In the genomic region with DNA sequence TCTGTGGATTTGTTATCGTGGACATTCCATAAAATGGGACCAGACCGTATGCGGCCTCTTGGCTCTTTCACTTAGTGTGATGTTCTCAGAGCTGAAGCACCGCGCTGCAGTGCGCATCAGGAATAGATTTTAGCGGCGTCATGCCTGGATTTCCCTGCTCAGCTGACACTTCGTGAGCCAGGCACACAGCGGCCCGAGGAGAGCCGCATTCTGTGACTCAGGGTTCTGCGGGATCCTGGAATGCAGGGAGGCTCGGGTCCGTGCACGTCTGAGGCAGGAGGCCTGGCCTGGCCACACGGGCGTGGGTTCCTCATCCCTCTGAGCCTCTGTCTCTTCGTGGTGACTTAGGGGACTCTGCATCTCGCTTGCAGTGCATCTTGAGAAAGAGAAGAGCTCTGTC, we compare ENCODE assay signal across 1 cellular context.
TF ChIP-seq lines count a peak whose summit lies in the region.

No MANE protein-coding gene starts in this region.

TF ChIP-seq in K562, 482 proteins besides CTCF, POLR2A, EP300 and RAD21 (continued from another document):
- TF ChIP-seq, protein P1, sequence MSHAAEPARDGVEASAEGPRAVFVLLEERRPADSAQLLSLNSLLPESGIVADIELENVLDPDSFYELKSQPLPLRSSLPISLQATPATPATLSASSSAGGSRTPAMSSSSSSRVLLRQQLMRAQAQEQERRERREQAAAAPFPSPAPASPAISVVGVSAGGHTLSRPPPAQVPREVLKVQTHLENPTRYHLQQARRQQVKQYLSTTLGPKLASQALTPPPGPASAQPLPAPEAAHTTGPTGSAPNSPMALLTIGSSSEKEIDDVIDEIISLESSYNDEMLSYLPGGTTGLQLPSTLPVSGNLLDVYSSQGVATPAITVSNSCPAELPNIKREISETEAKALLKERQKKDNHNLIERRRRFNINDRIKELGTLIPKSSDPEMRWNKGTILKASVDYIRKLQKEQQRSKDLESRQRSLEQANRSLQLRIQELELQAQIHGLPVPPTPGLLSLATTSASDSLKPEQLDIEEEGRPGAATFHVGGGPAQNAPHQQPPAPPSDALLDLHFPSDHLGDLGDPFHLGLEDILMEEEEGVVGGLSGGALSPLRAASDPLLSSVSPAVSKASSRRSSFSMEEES (CRISPR knock-in tag; IDR thresholded peaks at IDR 0.05): no peak
